8 cellular contexts compared by ENCODE assay signal in genomic region chr17:31549525-31550388, GRCh38.
DNase-seq lines count a peak whose midpoint lies in the region; ATAC-seq and TF ChIP-seq lines count a peak whose summit lies in the region.

No MANE protein-coding gene starts in this region.

- in situ Hi-C loops in GM18951 (cut with MboI; ENCODE audit: low sequenced_read_pairs, unreplicated experiment) = loop anchor here (10.0 to 25.0 kb wide), 2 partner anchors 295 to 537 kb away; no protein-coding TSS in a partner anchor

- peak; percentile 78 for TF ChIP-seq POLR2A in GM18951 (IDR thresholded peaks at IDR 0.05; ENCODE audit: extremely low read depth, insufficient read depth, insufficient read length)

- DNase-seq in AG08396 (ENCODE audit: low spot score) (peak; percentile 97), NCI-H345 (lab: John Stamatoyannopoulos, UW) (peak; percentile 90), cerebellar nuclear complex (lab: John Stamatoyannopoulos, UW) (peak; percentile 50 to 88), kidney glomerular epithelial cell (lab: John Stamatoyannopoulos, UW) (peak; percentile 88)
- DNase-seq in activated CD4-positive, alpha-beta T cell treated with anti-CD3 and anti-CD28 coated beads for 1 hour = peak; percentile 88
- peak; percentile 96 for DNase-seq in stimulated activated CD4-positive, alpha-beta T cell treated with anti-CD3 and anti-CD28 coated beads, Interleukin-15, amount 100 ng/mL, for 24 hours

- peak; percentile 82 for ATAC-seq in HG03175 (IDR thresholded peaks at IDR 0.05; ENCODE audit: unreplicated experiment)

Comparison
In these comparisons a context has a peak if more than half of its experiments do, and no peak if none do; other contexts are left out.
1. Peak in every context shown above with its lines: DNase-seq and ATAC-seq.